Comparison of ENCODE assay signal across 18 cellular contexts in the genomic region with DNA sequence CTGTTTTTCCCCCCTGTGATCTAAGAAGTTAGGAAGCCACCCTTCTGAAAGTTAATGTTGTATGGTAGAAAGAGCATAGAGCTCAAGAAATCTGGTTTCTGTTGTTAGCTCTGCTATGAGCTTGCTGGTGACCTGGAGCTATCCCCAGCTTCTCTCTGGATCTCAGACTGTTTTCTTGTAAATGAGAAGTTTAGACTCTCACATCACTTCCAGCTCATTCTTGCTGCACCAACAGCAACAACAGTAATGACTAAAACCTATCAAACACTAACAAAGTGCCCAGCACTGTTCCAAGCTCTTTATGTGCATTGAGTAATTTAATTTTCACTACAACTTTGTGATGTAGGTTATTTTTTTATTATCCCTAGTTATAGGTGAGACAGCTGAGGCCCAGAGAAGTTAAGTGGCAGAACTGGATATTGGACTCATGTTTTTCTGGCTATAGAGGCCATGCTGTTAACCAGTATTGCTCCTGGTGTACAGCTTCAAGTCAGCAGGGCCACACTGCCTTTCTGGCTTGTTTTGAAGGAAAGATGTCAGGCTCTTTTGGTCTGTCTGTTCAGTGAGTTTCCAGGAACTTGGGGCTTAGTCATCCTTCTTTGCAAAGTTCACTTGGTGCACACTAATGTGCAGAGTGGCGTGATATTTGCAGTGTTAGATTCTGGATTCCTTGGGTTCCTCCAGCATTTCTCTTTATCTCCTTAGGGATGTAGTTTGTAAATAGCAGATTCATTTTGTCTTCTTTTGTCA. TPM values are rescaled to one million over a fixed set of nuclear protein-coding genes. Genes with fewer than 3 reads are reported as not detected.
DNase-seq lines count a peak whose midpoint lies in the region; ATAC-seq lines count a peak whose summit lies in the region.
"Had no signal": no experiment of that assay in that cellular context is flagged by ENCODE, and none has a peak within 500 bp of the region (broad histone marks: within the 10 kb centered on the region; RNA-seq: fewer than 3 reads in every experiment).

No MANE protein-coding gene starts in this region.

- DNase-seq in AG20443 (ENCODE audit: low spot score) (peak; percentile 13), HT1080 (ENCODE audit: low read depth) (peak; percentile 26), iris pigment epithelial cell (ENCODE audit: low read depth) (peak; percentile 53), NCI-H510A treated with DMSO at 0.1 percent for 48 hours (lab: John Stamatoyannopoulos, UW) (no peak), NCI-H748 treated with DMSO at 0.1 percent for 48 hours (lab: John Stamatoyannopoulos, UW) (no peak)
- no peak for DNase-seq in activated naive CD8-positive, alpha-beta T cell treated with anti-CD3 and anti-CD28 coated beads, Interleukin-2, amount 50 U/mL, for 24 hours
- no peak for DNase-seq in stimulated activated CD4-positive, alpha-beta T cell treated with anti-CD3 and anti-CD28 coated beads, Interleukin-4, amount 100 ng/mL, for 24 hours
- DNase-seq: activated CD4-positive, alpha-beta T cell treated with anti-CD3 and anti-CD28 coated beads for 4 hours; activated effector memory CD4-positive, alpha-beta T cell treated with anti-CD3 and anti-CD28 coated beads, Interleukin-2, amount 50 U/mL, for 16 hours; DMS79 treated with DMSO at 0.1 percent for 48 hours; glutamatergic neuron; immature natural killer cell; MG63; NCI-H2081 treated with DMSO at 0.1 percent for 48 hours; RPMI8226; stimulated activated naive CD4-positive, alpha-beta T cell; uterus had no signal

- peaks cover 7% of the 10 kb centered on the region for H3K4me1 Mint-ChIP-seq in activated naive CD8-positive, alpha-beta T cell treated with anti-CD3 and anti-CD28 coated beads, Interleukin-2, amount 50 U/mL, for 24 hours
- H3K4me1 Mint-ChIP-seq: central memory CD8-positive, alpha-beta T cell; immature natural killer cell had no signal

- peak; percentile 52 for ATAC-seq in activated naive CD8-positive, alpha-beta T cell treated with anti-CD3 and anti-CD28 coated beads, Interleukin-2, amount 50 U/mL, for 24 hours

- no peak overlapping the region for H3K27ac Mint-ChIP-seq in activated naive CD8-positive, alpha-beta T cell treated with anti-CD3 and anti-CD28 coated beads, Interleukin-2, amount 50 U/mL, for 24 hours
- H3K27ac Mint-ChIP-seq: immature natural killer cell had no signal

- H3K4me3 Mint-ChIP-seq in activated naive CD8-positive, alpha-beta T cell treated with anti-CD3 and anti-CD28 coated beads, Interleukin-2, amount 50 U/mL, for 24 hours, result no peak overlapping the region
- H3K4me3 Mint-ChIP-seq: central memory CD8-positive, alpha-beta T cell; immature natural killer cell had no signal

- H3K27me3 Mint-ChIP-seq in activated naive CD8-positive, alpha-beta T cell treated with anti-CD3 and anti-CD28 coated beads, Interleukin-2, amount 50 U/mL, for 24 hours, result peaks cover 5% of the 10 kb centered on the region

- no peaks in the 10 kb centered on the region for H3K36me3 Mint-ChIP-seq in activated naive CD8-positive, alpha-beta T cell treated with anti-CD3 and anti-CD28 coated beads, Interleukin-2, amount 50 U/mL, for 24 hours (ENCODE audit: low read depth)
- H3K36me3 Mint-ChIP-seq: immature natural killer cell had no signal

- H3K9me3 Mint-ChIP-seq in activated naive CD8-positive, alpha-beta T cell treated with anti-CD3 and anti-CD28 coated beads, Interleukin-2, amount 50 U/mL, for 24 hours, result no peaks in the 10 kb centered on the region
- H3K9me3 Mint-ChIP-seq: central memory CD8-positive, alpha-beta T cell; immature natural killer cell had no signal

RNA-seq across cellular contexts. Expression of gene TMEM164, which starts 27.8 kb away (rescaled TPM):
- total RNA-seq in HT1080 (2014; rRNA removed; shearing (Covaris generic)), result 18.8 and 26.7 TPM in 2 replicates
- 17.6 and 20.2 TPM in 2 replicates for polyA plus RNA-seq in HT1080 (2015; cell fraction: cytosol; rRNA removed)
- polyA plus RNA-seq in HT1080 (2015; cell fraction: nucleus; rRNA removed), result 20.5 and 22.6 TPM in 2 replicates

Comparison
In these comparisons a context has a peak if more than half of its experiments do, and no peak if none do; other contexts are left out.
1. DNase-seq: peak in AG20443 (single experiment), HT1080 (single experiment) and iris pigment epithelial cell (single experiment); none in activated naive CD8-positive, alpha-beta T cell treated with anti-CD3 and anti-CD28 coated beads, Interleukin-2, amount 50 U/mL, for 24 hours (single experiment), stimulated activated CD4-positive, alpha-beta T cell treated with anti-CD3 and anti-CD28 coated beads, Interleukin-4, amount 100 ng/mL, for 24 hours (single experiment), NCI-H510A treated with DMSO at 0.1 percent for 48 hours (single experiment) and NCI-H748 treated with DMSO at 0.1 percent for 48 hours (single experiment).